ENCODE assay signal across 8 cellular contexts in the genomic region with DNA sequence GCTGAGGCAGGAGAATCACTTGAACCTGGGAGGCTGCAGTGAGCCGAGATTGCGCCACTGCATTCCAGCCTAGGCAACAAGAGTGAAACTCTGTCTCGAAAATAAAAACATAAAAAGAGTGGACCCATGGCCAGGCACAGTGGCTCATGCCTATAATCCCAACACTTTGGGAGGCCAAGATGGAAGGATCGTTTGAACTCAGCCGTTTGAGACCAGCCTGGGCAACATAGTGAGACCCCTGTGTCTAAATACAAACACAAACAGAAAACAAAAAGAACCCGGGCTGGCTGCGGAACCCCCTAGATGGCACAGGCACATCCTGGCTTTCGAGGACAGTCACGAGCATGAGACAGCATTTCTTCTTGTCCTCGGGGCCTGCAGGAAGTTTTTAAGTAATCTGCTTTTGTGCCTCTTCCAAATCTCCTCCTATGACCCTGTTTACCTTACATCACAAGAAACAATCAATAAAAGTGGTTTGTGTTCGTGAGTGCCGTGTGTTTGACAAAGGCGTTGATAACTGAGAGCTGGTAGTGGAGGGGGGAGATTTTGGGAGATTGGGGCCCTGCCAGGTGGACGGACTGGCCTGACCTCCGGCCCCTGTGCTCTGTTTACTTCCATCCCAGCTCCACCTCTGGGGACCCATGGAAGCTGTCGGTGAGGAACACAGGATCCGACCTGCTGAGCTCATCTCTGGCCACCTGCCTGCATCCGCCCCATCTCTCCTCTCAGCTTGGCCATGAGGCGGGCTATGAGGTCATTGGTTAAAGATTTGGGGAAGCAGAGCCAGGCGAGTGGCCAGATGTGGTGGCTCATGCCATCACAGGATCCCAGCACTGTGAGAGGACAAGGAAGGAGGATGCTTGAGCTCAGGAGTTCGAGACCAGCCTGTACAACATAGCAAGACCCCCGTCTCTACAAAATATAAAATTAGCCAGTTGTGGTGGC. TPM values are rescaled to one million over a fixed set of nuclear protein-coding genes. Genes with fewer than 3 reads are reported as not detected.
DNase-seq lines count a peak whose midpoint lies in the region; ATAC-seq and TF ChIP-seq lines count a peak whose summit lies in the region.
"Had no signal": no experiment of that assay in that cellular context is flagged by ENCODE, and none has a peak within 500 bp of the region (broad histone marks: within the 10 kb centered on the region; RNA-seq: fewer than 3 reads in every experiment).

No MANE protein-coding gene starts in this region.

- H4K91ac ChIP-seq in IMR-90 (ENCODE audit: insufficient read depth, low read depth, low read length), result peak overlapping the region; percentile 53

- peak overlapping the region; percentile 71 for H3K4ac ChIP-seq in IMR-90 (ENCODE audit: low read depth, low read length)

- CTCF ChIA-PET in IMR-90 (lab: Yijun Ruan, JAX), result interaction anchor here (0.7 to 1.0 kb wide), 5 partner anchors 8 to 100 kb away, joined by 3 read pairs; no protein-coding TSS in a partner anchor

- H3K4me3 ChIP-seq in IMR-90 (ENCODE audit: insufficient read depth, low read depth, low read length) (no peak overlapping the region), WERI-Rb-1 (ENCODE audit: low read depth, low read length) (no peak overlapping the region), transverse colon (no peak overlapping the region)

- dilution Hi-C loops in IMR-90 (cut with HindIII; ENCODE audit: low sequenced_read_pairs, unreplicated experiment), result no loop called here

- H3K4me1 Mint-ChIP-seq in stimulated activated effector memory CD8-positive, alpha-beta T cell treated with anti-CD3 and anti-CD28 coated beads, Interleukin-12 subunit alpha, Interleukin-12 subunit beta, amount 100 ng/mL, for 72 hours, result no peaks in the 10 kb centered on the region

- peak; percentile 76 for ATAC-seq in IMR-90 (ENCODE audit: low read depth)
- ATAC-seq in stimulated activated effector memory CD8-positive, alpha-beta T cell treated with anti-CD3 and anti-CD28 coated beads, Interleukin-12 subunit alpha, Interleukin-12 subunit beta, amount 100 ng/mL, for 72 hours, result no peak
- no peak for ATAC-seq in HG02938 (IDR thresholded peaks at IDR 0.05; ENCODE audit: unreplicated experiment)

- no peak overlapping the region; the same call in 1 of the 2 replicates for H3K9ac ChIP-seq in IMR-90 (ENCODE audit: low read depth, low read length)

- 100% methylated on average over 2 of the region's 22 CpGs; no CpG with 5 or more reads in 1 of the 2 experiments for WGBS in IMR-90 (ENCODE audit: extremely low coverage in 2 of 2, insufficient read length in 1 of 2), 2 experiments
- 24 to 31% methylated on average over 13 to 22 of the region's 22 CpGs for WGBS in transverse colon (ENCODE audit: low coverage in 1 of 2), 2 donors

- peak overlapping the region; percentile 78 for H2AFZ ChIP-seq in IMR-90 (replicated peaks; ENCODE audit: low read length, poor library complexity)

- H4K8ac ChIP-seq in IMR-90 (ENCODE audit: low read depth in 2 of 2, low read length in 2 of 2), result peak overlapping the region; percentile 43 to 66

- peak overlapping the region; percentile 33; the same call in 1 of the 3 replicates for H2BK15ac ChIP-seq in IMR-90 (ENCODE audit: low read depth, low read length)

- no peak for TF ChIP-seq EP300 in transverse colon (IDR thresholded peaks at IDR 0.05; ENCODE audit: low read depth)

- H2BK120ac ChIP-seq in IMR-90 (ENCODE audit: low read depth, low read length), result peak overlapping the region; percentile 91

- H3K36me3 ChIP-seq in IMR-90 (ENCODE audit: control insufficient read depth, insufficient read depth, low read length) (no peaks in the 10 kb centered on the region), WERI-Rb-1 (no peaks in the 10 kb centered on the region), transverse colon (no peaks in the 10 kb centered on the region)

- H2AK9ac ChIP-seq in IMR-90 (replicated peaks; ENCODE audit: low read depth, low read length, poor library complexity), result peak overlapping the region; percentile 92

- H3K27ac ChIP-seq in IMR-90 (ENCODE audit: insufficient read depth, low read length) (peak overlapping the region; percentile 83), WERI-Rb-1 (no peak overlapping the region), transverse colon (peak overlapping the region; percentile 76 to 87 (median 82))

- H3K36me3 Mint-ChIP-seq in stimulated activated effector memory CD8-positive, alpha-beta T cell treated with anti-CD3 and anti-CD28 coated beads, Interleukin-12 subunit alpha, Interleukin-12 subunit beta, amount 100 ng/mL, for 72 hours, result no peaks in the 10 kb centered on the region

- H3K9me1 ChIP-seq in IMR-90 (ENCODE audit: insufficient read depth, low read length), result peaks cover 5% of the 10 kb centered on the region; the same call in 1 of the 2 replicates

- H3K27me3 ChIP-seq in IMR-90 (ENCODE audit: control insufficient read depth, insufficient read depth, low read length) (no peaks in the 10 kb centered on the region), WERI-Rb-1 (ENCODE audit: insufficient read depth, low read depth, severe bottlenecking) (no peaks in the 10 kb centered on the region), transverse colon (no peaks in the 10 kb centered on the region)

- no peak overlapping the region for H3K23ac ChIP-seq in IMR-90 (ENCODE audit: low read depth, low read length)

- H3K4me3 Mint-ChIP-seq in stimulated activated effector memory CD8-positive, alpha-beta T cell treated with anti-CD3 and anti-CD28 coated beads, Interleukin-12 subunit alpha, Interleukin-12 subunit beta, amount 100 ng/mL, for 72 hours, result no peak overlapping the region

- H3K79me1 ChIP-seq in IMR-90 (ENCODE audit: low read depth in 1 of 2, low read length in 2 of 2), result 0 out of 4 replicates have a peak, but pooled peaks cover 0 to 3% of the 10 kb centered on the region in 2 experiments

- TF ChIP-seq POLR2A in IMR-90 (IDR thresholded peaks at IDR 0.05; ENCODE audit: low read depth, low read length) (no peak), transverse colon (IDR thresholded peaks at IDR 0.05) (no peak)

- H2AK5ac ChIP-seq in IMR-90 (ENCODE audit: low read depth, low read length), result peak overlapping the region; percentile 88

- peaks cover 18% of the 10 kb centered on the region for H3K4me1 ChIP-seq in IMR-90 (ENCODE audit: control insufficient read depth, insufficient read depth, low read length)
- peaks cover 21 to 56% (median 34%) of the 10 kb centered on the region in 4 donors for H3K4me1 ChIP-seq in transverse colon

- H3K9me3 ChIP-seq in IMR-90 (ENCODE audit: control insufficient read depth, insufficient read depth, low read length) (no peaks in the 10 kb centered on the region), WERI-Rb-1 (ENCODE audit: severe bottlenecking) (no peaks in the 10 kb centered on the region), transverse colon (no peaks in the 10 kb centered on the region)

- 0 out of 2 replicates have a peak overlapping the region, but pooled peaks have one; percentile 19 for H3K56ac ChIP-seq in IMR-90 (ENCODE audit: extremely low read depth, insufficient read depth, low read length)

- no peak for TF ChIP-seq CTCF in IMR-90 (conservative IDR thresholded peaks at IDR 0.05; ENCODE audit: low read depth, low read length)
- TF ChIP-seq CTCF in WERI-Rb-1 (IDR thresholded peaks at IDR 0.05; ENCODE audit: low read depth, low read length), result no peak
- TF ChIP-seq CTCF in transverse colon (IDR thresholded peaks at IDR 0.05), result no peak

- peak overlapping the region; percentile 40 for H2BK5ac ChIP-seq in IMR-90 (ENCODE audit: low read depth, low read length, poor library complexity, severe bottlenecking)

- no peak for TF ChIP-seq RAD21 in IMR-90 (IDR thresholded peaks at IDR 0.05; ENCODE audit: low read length)

- DNase-seq in IMR-90 (peak; percentile 96), WERI-Rb-1 (peak; percentile 31), islet precursor cell (peak; percentile 84), transverse colon (peak; percentile 89), NCI-H1105 (lab: John Stamatoyannopoulos, UW) (no peak)
- DNase-seq in stimulated activated effector memory CD8-positive, alpha-beta T cell treated with anti-CD3 and anti-CD28 coated beads, Interleukin-12 subunit alpha, Interleukin-12 subunit beta, amount 100 ng/mL, for 72 hours (ENCODE audit: low spot score in 2 of 2), result no peak

- BruUV-seq in IMR-90 (replicated peaks; lab: Mats Ljungman, UMichigan), result no TSS peak

- H4K20me1 ChIP-seq in IMR-90 (ENCODE audit: insufficient read depth, low read length), result no peaks in the 10 kb centered on the region

- H2BK20ac ChIP-seq in IMR-90 (ENCODE audit: low read depth, low read length), result peak overlapping the region; percentile 79

- H3K27ac Mint-ChIP-seq in stimulated activated effector memory CD8-positive, alpha-beta T cell treated with anti-CD3 and anti-CD28 coated beads, Interleukin-12 subunit alpha, Interleukin-12 subunit beta, amount 100 ng/mL, for 72 hours, result no peak overlapping the region

- intact Hi-C loops in IMR-90 (cut with micrococcal nuclease), result no loop called here
- intact Hi-C loops in transverse colon (cut with DNase I; ENCODE audit: low total_unique reads), result no loop called here

- H3K9me3 Mint-ChIP-seq in stimulated activated effector memory CD8-positive, alpha-beta T cell treated with anti-CD3 and anti-CD28 coated beads, Interleukin-12 subunit alpha, Interleukin-12 subunit beta, amount 100 ng/mL, for 72 hours, result no peaks in the 10 kb centered on the region

- POLR2A ChIA-PET in IMR-90 (lab: Charles Lee; ENCODE audit: unreplicated experiment), result no interaction called here

- peak overlapping the region; percentile 69 for H3K14ac ChIP-seq in IMR-90 (replicated peaks; ENCODE audit: low read depth, low read length)

- peak overlapping the region; percentile 56 for H4K5ac ChIP-seq in IMR-90 (ENCODE audit: low read depth, low read length)

- in situ Hi-C loops in IMR-90 (cut with MboI; ENCODE audit: low sequenced_read_pairs) (no loop called here), transverse colon (cut with MboI; ENCODE audit: low pct_ligation_motif_present in 1 of 4, low pct_unique_long_range_greater_than_20kb in 1 of 4, low sequenced_read_pairs in 3 of 4) (no loop called here)

- peak overlapping the region; percentile 83; the same call in 1 of the 2 replicates for H3K18ac ChIP-seq in IMR-90 (ENCODE audit: low read depth, low read length)

- no peak overlapping the region for H3K4me2 ChIP-seq in IMR-90 (ENCODE audit: low read depth, low read length)

RNA-seq across cellular contexts. Expression of a gene that starts 5.9 kb away (rescaled TPM):
- total RNA-seq in IMR-90 (2012; rRNA removed), result 5.6 and 10.3 TPM in 2 replicates
- 43.5 and 49.8 TPM in 2 replicates for polyA plus RNA-seq in IMR-90 (2012; rRNA removed)
- 84.3 and 176 TPM in 2 replicates for polyA plus RNA-seq in IMR-90 (2012; cell fraction: cytosol; rRNA removed)
- polyA plus RNA-seq in IMR-90 (2012; cell fraction: nucleus; rRNA removed; ENCODE audit: low replicate concordance), result 56.9 and 109 TPM in 2 replicates
- 10 to 100 TPM; 36.3 to 77.0 (median 58.9) TPM for total RNA-seq in transverse colon

RNA-seq across cellular contexts. Expression of a gene that starts 17.3 kb away (rescaled TPM):
- total RNA-seq in IMR-90 (2012; rRNA removed) (not detected in 2 replicates), transverse colon (1 to 10 TPM in 3 of 4 donors, not detected in 1; 3.3 to 4.9 (median 4.1) TPM)
- 0.03 TPM in 1 of 2 replicates, not detected in the other for polyA plus RNA-seq in IMR-90 (2012; rRNA removed)
- polyA plus RNA-seq in IMR-90 (2012; cell fraction: cytosol; rRNA removed), result 0.08 and 0.09 TPM in 2 replicates
- 0.08 TPM in 1 of 2 replicates, not detected in the other for polyA plus RNA-seq in IMR-90 (2012; cell fraction: nucleus; rRNA removed; ENCODE audit: low replicate concordance)
- total RNA-seq: NCI-H460 had no signal

RNA-seq across cellular contexts. Expression of a gene that starts 39.1 kb away (rescaled TPM):
- total RNA-seq in IMR-90 (2012; rRNA removed) (13.3 and 14.9 TPM in 2 replicates), transverse colon (10 to 100 TPM in 3 of 4 donors, 1 to 10 TPM in 1; 9.4 to 40.4 (median 32.2) TPM)
- 39.7 and 48.1 TPM in 2 replicates for polyA plus RNA-seq in IMR-90 (2012; rRNA removed)
- polyA plus RNA-seq in IMR-90 (2012; cell fraction: cytosol; rRNA removed), result 36.0 and 75.3 TPM in 2 replicates
- polyA plus RNA-seq in IMR-90 (2012; cell fraction: nucleus; rRNA removed; ENCODE audit: low replicate concordance), result 110 and 323 TPM in 2 replicates

RNA-seq across cellular contexts. Expression of a gene that starts 39.7 kb away (rescaled TPM):
- 11.1 and 14.3 TPM in 2 replicates for total RNA-seq in IMR-90 (2012; rRNA removed)
- 11.8 and 13.3 TPM in 2 replicates for polyA plus RNA-seq in IMR-90 (2012; rRNA removed)
- 3.8 and 13.8 TPM in 2 replicates for polyA plus RNA-seq in IMR-90 (2012; cell fraction: cytosol; rRNA removed)
- 32.7 and 36.9 TPM in 2 replicates for polyA plus RNA-seq in IMR-90 (2012; cell fraction: nucleus; rRNA removed; ENCODE audit: low replicate concordance)
- 100 to 1,000 TPM in 1 of 4 donors, 10 to 100 TPM in 3; 59.7 to 110 (median 73.0) TPM for total RNA-seq in transverse colon

RNA-seq across cellular contexts. Expression of a gene that starts 57.2 kb away (rescaled TPM):
- total RNA-seq in IMR-90 (2012; rRNA removed) (44.8 and 88.0 TPM in 2 replicates), transverse colon (100 to 1,000 TPM in 3 of 4 donors, 10 to 100 TPM in 1; 94.3 to 218 (median 175) TPM)
- 118 and 157 TPM in 2 replicates for polyA plus RNA-seq in IMR-90 (2012; rRNA removed)
- polyA plus RNA-seq in IMR-90 (2012; cell fraction: cytosol; rRNA removed), result 210 and 274 TPM in 2 replicates
- 65.4 and 112 TPM in 2 replicates for polyA plus RNA-seq in IMR-90 (2012; cell fraction: nucleus; rRNA removed; ENCODE audit: low replicate concordance)

Comparison
In these comparisons a context has a peak if more than half of its experiments do, and no peak if none do; other contexts are left out.
1. DNase-seq: peak in IMR-90 (single experiment), WERI-Rb-1 (single experiment), islet precursor cell (single experiment) and transverse colon (single experiment); none in stimulated activated effector memory CD8-positive, alpha-beta T cell treated with anti-CD3 and anti-CD28 coated beads, Interleukin-12 subunit alpha, Interleukin-12 subunit beta, amount 100 ng/mL, for 72 hours (0 of 2) and NCI-H1105 (single experiment).